In genomic region chr5:66004216-66004615, GRCh38 we compare ENCODE assay signal across 20 cellular contexts.
DNase-seq lines count a peak whose midpoint lies in the region; ATAC-seq and TF ChIP-seq lines count a peak whose summit lies in the region.
"Had no signal": no experiment of that assay in that cellular context is flagged by ENCODE, and none has a peak within 500 bp of the region (broad histone marks: within the 10 kb centered on the region; RNA-seq: fewer than 3 reads in every experiment).

No MANE protein-coding gene starts in this region.

- H2BK12ac ChIP-seq in trophoblast cell (ENCODE audit: low read length) = no peak overlapping the region

- no peak overlapping the region for H3K9ac ChIP-seq in trophoblast cell (ENCODE audit: low read length)
- H3K9ac ChIP-seq: BLaER1 had no signal

- no peaks in the 10 kb centered on the region for H3K4me1 ChIP-seq in trophoblast cell (ENCODE audit: control insufficient read depth in 1 of 2, insufficient read depth in 2 of 2, low read length in 2 of 2)
- H3K4me1 ChIP-seq: BE2C, Caco-2 had no signal

- H3K18ac ChIP-seq in trophoblast cell (ENCODE audit: low read length) = peak overlapping the region; percentile 62

- H3K4me3 ChIP-seq in trophoblast cell (ENCODE audit: low read depth, low read length) = no peak overlapping the region
- H3K4me3 ChIP-seq: BLaER1 had no signal

- H3K27me3 Mint-ChIP-seq in natural killer cell (ENCODE audit: low read depth in 2 of 2) = no peaks in the 10 kb centered on the region
- H3K27me3 Mint-ChIP-seq in natural killer cell treated with Interleukin-12 subunit alpha and Interleukin-12 subunit beta and Interleukin-15 and Interleukin-18, amount 100 ng/mL, for 72 hours = no peaks in the 10 kb centered on the region
- no peaks in the 10 kb centered on the region for H3K27me3 Mint-ChIP-seq in chondrocyte (ENCODE audit: low read depth)
- peaks cover 11% of the 10 kb centered on the region for H3K27me3 Mint-ChIP-seq in endothelial cell (ENCODE audit: unreplicated experiment)
- no peaks in the 10 kb centered on the region for H3K27me3 Mint-ChIP-seq in nephron progenitor cell (ENCODE audit: low read depth, poor library complexity)
- no peaks in the 10 kb centered on the region for H3K27me3 Mint-ChIP-seq in stimulated activated memory B cell treated with anti-CD40 and anti-IgM and Interleukin-4, amounts not matched to agents 10 μg/mL and 1 μg/mL and 100 μg/mL, for 72 hours
- H3K27me3 Mint-ChIP-seq: CD4-positive, alpha-beta T cell had no signal

- H3K4me2 ChIP-seq in trophoblast cell (ENCODE audit: low read length) = no peak overlapping the region
- H3K4me2 ChIP-seq: BLaER1 had no signal

- TF ChIP-seq CTCF in natural killer cell (IDR thresholded peaks at IDR 0.05) = no peak
- TF ChIP-seq CTCF in chondrocyte (IDR thresholded peaks at IDR 0.05) = no peak
- no peak for TF ChIP-seq CTCF in endothelial cell (IDR thresholded peaks at IDR 0.05; ENCODE audit: unreplicated experiment)
- no peak for TF ChIP-seq CTCF in nephron progenitor cell (IDR thresholded peaks at IDR 0.05)

- no peak overlapping the region for H4K8ac ChIP-seq in trophoblast cell (ENCODE audit: low read depth, low read length)

- H3K27ac ChIP-seq in trophoblast cell (ENCODE audit: low read depth, low read length) = no peak overlapping the region
- H3K27ac ChIP-seq: BLaER1 had no signal

- H3K9me3 Mint-ChIP-seq in natural killer cell = no peaks in the 10 kb centered on the region
- H3K9me3 Mint-ChIP-seq in natural killer cell treated with Interleukin-12 subunit alpha and Interleukin-12 subunit beta and Interleukin-15 and Interleukin-18, amount 100 ng/mL, for 72 hours = no peaks in the 10 kb centered on the region
- peaks cover 3% of the 10 kb centered on the region for H3K9me3 Mint-ChIP-seq in chondrocyte (ENCODE audit: low read depth)
- H3K9me3 Mint-ChIP-seq in endothelial cell (ENCODE audit: unreplicated experiment) = no peaks in the 10 kb centered on the region
- peaks cover 36% of the 10 kb centered on the region for H3K9me3 Mint-ChIP-seq in nephron progenitor cell
- H3K9me3 Mint-ChIP-seq in stimulated activated memory B cell treated with anti-CD40 and anti-IgM and Interleukin-4, amounts not matched to agents 10 μg/mL and 1 μg/mL and 100 μg/mL, for 72 hours = peaks cover 8% of the 10 kb centered on the region
- H3K9me3 Mint-ChIP-seq: CD8-positive, alpha-beta T cell had no signal

- peaks cover 2 to 11% of the 10 kb centered on the region in 2 experiments for H3K36me3 ChIP-seq in trophoblast cell (ENCODE audit: control insufficient read depth in 1 of 2, insufficient read depth in 2 of 2, low read length in 2 of 2)
- H3K36me3 ChIP-seq: BE2C had no signal

- DNase-seq in natural killer cell (no peak), chondrocyte (ENCODE audit: low spot score) (peak; percentile 69), endothelial cell (ENCODE audit: low spot score) (no peak), trophoblast cell (no peak), nephron progenitor cell (no peak)
- no peak for DNase-seq in natural killer cell treated with Interleukin-12 subunit alpha and Interleukin-12 subunit beta and Interleukin-15 and Interleukin-18, amount 100 ng/mL, for 72 hours (ENCODE audit: low spot score)
- DNase-seq: 8988T; ACHN; BE2C; C1 segment of cervical spinal cord; Caco-2; Calu3; CD4-positive, alpha-beta T cell; CD8-positive, alpha-beta T cell; DMS79 treated with DMSO at 0.1 percent for 48 hours; GF-D8 had no signal

- H3K4me3 Mint-ChIP-seq in natural killer cell (no peak overlapping the region), chondrocyte (ENCODE audit: unreplicated experiment) (no peak overlapping the region), endothelial cell (ENCODE audit: unreplicated experiment) (no peak overlapping the region), nephron progenitor cell (no peak overlapping the region)
- H3K4me3 Mint-ChIP-seq in natural killer cell treated with Interleukin-12 subunit alpha and Interleukin-12 subunit beta and Interleukin-15 and Interleukin-18, amount 100 ng/mL, for 72 hours = no peak overlapping the region
- H3K4me3 Mint-ChIP-seq in stimulated activated memory B cell treated with anti-CD40 and anti-IgM and Interleukin-4, amounts not matched to agents 10 μg/mL and 1 μg/mL and 100 μg/mL, for 72 hours = no peak overlapping the region
- H3K4me3 Mint-ChIP-seq: CD14-positive monocyte; CD4-positive, alpha-beta T cell; CD8-positive, alpha-beta T cell had no signal

- H4K12ac ChIP-seq in trophoblast cell (ENCODE audit: low read depth, low read length) = no peak overlapping the region

- no peak overlapping the region for H3K23ac ChIP-seq in trophoblast cell (ENCODE audit: low read length)

- no peak overlapping the region for H2AFZ ChIP-seq in trophoblast cell (ENCODE audit: insufficient read depth, low read length, poor library complexity)

- no peaks in the 10 kb centered on the region for H3K79me1 ChIP-seq in trophoblast cell (ENCODE audit: low read length)

- peaks cover 65 to 66% of the 10 kb centered on the region in 2 donors for H3K4me1 Mint-ChIP-seq in natural killer cell
- H3K4me1 Mint-ChIP-seq in natural killer cell treated with Interleukin-12 subunit alpha and Interleukin-12 subunit beta and Interleukin-15 and Interleukin-18, amount 100 ng/mL, for 72 hours (ENCODE audit: low read depth in 2 of 2) = peaks cover 46 to 53% of the 10 kb centered on the region in 2 donors
- peaks cover 15% of the 10 kb centered on the region for H3K4me1 Mint-ChIP-seq in chondrocyte (ENCODE audit: low read depth)
- H3K4me1 Mint-ChIP-seq in endothelial cell (ENCODE audit: unreplicated experiment) = peaks cover 9% of the 10 kb centered on the region
- no peaks in the 10 kb centered on the region for H3K4me1 Mint-ChIP-seq in nephron progenitor cell
- peaks cover 47% of the 10 kb centered on the region for H3K4me1 Mint-ChIP-seq in stimulated activated memory B cell treated with anti-CD40 and anti-IgM and Interleukin-4, amounts not matched to agents 10 μg/mL and 1 μg/mL and 100 μg/mL, for 72 hours

- no peak overlapping the region for H3K14ac ChIP-seq in trophoblast cell (ENCODE audit: low read length)

- H3K4ac ChIP-seq in trophoblast cell (ENCODE audit: low read depth, low read length) = no peak overlapping the region

- peaks cover 2% of the 10 kb centered on the region for H3K79me2 ChIP-seq in trophoblast cell (ENCODE audit: control insufficient read depth, insufficient read depth, low read length, poor library complexity)

- 100% methylated on average over 4 of the region's 14 CpGs for WGBS in trophoblast cell (ENCODE audit: extremely low coverage, insufficient coverage, insufficient read length)

- intact Hi-C loops in natural killer cell (cut with micrococcal nuclease) = no loop called here

- H4K91ac ChIP-seq in trophoblast cell (ENCODE audit: low read depth, low read length) = no peak overlapping the region

- H3K27ac Mint-ChIP-seq in natural killer cell (peak overlapping the region; percentile 40 to 75), chondrocyte (ENCODE audit: unreplicated experiment) (no peak overlapping the region), endothelial cell (ENCODE audit: unreplicated experiment) (peak overlapping the region; percentile 5), nephron progenitor cell (no peak overlapping the region)
- no peak overlapping the region for H3K27ac Mint-ChIP-seq in natural killer cell treated with Interleukin-12 subunit alpha and Interleukin-12 subunit beta and Interleukin-15 and Interleukin-18, amount 100 ng/mL, for 72 hours
- H3K27ac Mint-ChIP-seq in stimulated activated memory B cell treated with anti-CD40 and anti-IgM and Interleukin-4, amounts not matched to agents 10 μg/mL and 1 μg/mL and 100 μg/mL, for 72 hours = no peak overlapping the region
- H3K27ac Mint-ChIP-seq: CD8-positive, alpha-beta T cell had no signal

- H3K36me3 Mint-ChIP-seq in natural killer cell (no peaks in the 10 kb centered on the region), chondrocyte (ENCODE audit: low read depth) (peaks cover 12% of the 10 kb centered on the region), endothelial cell (ENCODE audit: low read depth, unreplicated experiment) (peaks cover 27% of the 10 kb centered on the region), nephron progenitor cell (ENCODE audit: low read depth) (peaks cover 67% of the 10 kb centered on the region)
- H3K36me3 Mint-ChIP-seq in natural killer cell treated with Interleukin-12 subunit alpha and Interleukin-12 subunit beta and Interleukin-15 and Interleukin-18, amount 100 ng/mL, for 72 hours = peaks cover 6% of the 10 kb centered on the region
- peaks cover 65% of the 10 kb centered on the region for H3K36me3 Mint-ChIP-seq in stimulated activated memory B cell treated with anti-CD40 and anti-IgM and Interleukin-4, amounts not matched to agents 10 μg/mL and 1 μg/mL and 100 μg/mL, for 72 hours

- no peaks in the 10 kb centered on the region for H3K27me3 ChIP-seq in trophoblast cell (ENCODE audit: insufficient read depth, low read length)
- H3K27me3 ChIP-seq: BE2C, BLaER1 had no signal

- no peaks in the 10 kb centered on the region for H3K9me3 ChIP-seq in trophoblast cell (ENCODE audit: insufficient read depth, low read depth, low read length)
- H3K9me3 ChIP-seq: BE2C, Caco-2 had no signal

- no peak overlapping the region for H2BK120ac ChIP-seq in trophoblast cell (ENCODE audit: insufficient read depth, low read length, poor library complexity)

- H2BK5ac ChIP-seq in trophoblast cell (ENCODE audit: low read depth, low read length, poor library complexity) = no peak overlapping the region

- ATAC-seq in natural killer cell = no peak
- ATAC-seq in natural killer cell treated with Interleukin-12 subunit alpha and Interleukin-12 subunit beta and Interleukin-15 and Interleukin-18, amount 100 ng/mL, for 72 hours = no peak
- no peak for ATAC-seq in stimulated activated memory B cell treated with anti-CD40 and anti-IgM and Interleukin-4, amounts not matched to agents 10 μg/mL and 1 μg/mL and 100 μg/mL, for 72 hours
- ATAC-seq in esophagus mucosa = no peak
- ATAC-seq: CD8-positive, alpha-beta T cell had no signal

- H2AK5ac ChIP-seq in trophoblast cell (ENCODE audit: low read length) = no peak overlapping the region

Comparison
In these comparisons a context has a peak if more than half of its experiments do, and no peak if none do; other contexts are left out.
1. H3K27ac Mint-ChIP-seq: peak in natural killer cell (2 of 2) and endothelial cell (single experiment); none in natural killer cell treated with Interleukin-12 subunit alpha and Interleukin-12 subunit beta and Interleukin-15 and Interleukin-18, amount 100 ng/mL, for 72 hours (0 of 2), chondrocyte (single experiment), nephron progenitor cell (single experiment) and stimulated activated memory B cell treated with anti-CD40 and anti-IgM and Interleukin-4, amounts not matched to agents 10 μg/mL and 1 μg/mL and 100 μg/mL, for 72 hours (single experiment).